Comparison of ENCODE assay signal across 9 cellular contexts in genomic region chr11:72238040-72238450, GRCh38. TPM values are rescaled to one million over a fixed set of nuclear protein-coding genes. Genes with fewer than 3 reads are reported as not detected.
A peak's percentile ranks its signal among the peaks of the same experiment; 100 is the strongest.
DNase-seq lines count a peak whose midpoint lies in the region; ATAC-seq and TF ChIP-seq lines count a peak whose summit lies in the region.
"Had no signal": no experiment of that assay in that cellular context is flagged by ENCODE, and none has a peak within 500 bp of the region (broad histone marks: within the 10 kb centered on the region; RNA-seq: fewer than 3 reads in every experiment).

No MANE protein-coding gene starts in this region.

- intact Hi-C loops in MCF 10A (cut with micrococcal nuclease), result loop anchor here (2.0 to 5.0 kb wide), 2 partner anchors 213 to 261 kb away; no protein-coding TSS in a partner anchor

- BruUV-seq in MCF 10A (replicated peaks; lab: Mats Ljungman, UMichigan), result no TSS peak

- peaks cover 9% of the 10 kb centered on the region for H3K4me1 Mint-ChIP-seq in MCF 10A (ENCODE audit: insufficient read depth, unreplicated experiment)

- H3K9me3 Mint-ChIP-seq in MCF 10A (ENCODE audit: unreplicated experiment), result no peaks in the 10 kb centered on the region

- POLR2A ChIA-PET in MCF 10A (lab: Yijun Ruan, JAX), result interaction anchor here (0.6 to 1.0 kb wide), 3 partner anchors 12 to 213 kb away, joined by 3 to 7 read pairs (median 3); no protein-coding TSS in a partner anchor

- no peak overlapping the region for H3K4me3 Mint-ChIP-seq in MCF 10A (ENCODE audit: unreplicated experiment)

- H3K27ac ChIP-seq in RWPE2 (ENCODE audit: poor library complexity, severe bottlenecking), result no peak overlapping the region

- DNase-seq in DMS53 treated with DMSO at 0.1 percent for 48 hours (lab: John Stamatoyannopoulos, UW; ENCODE audit: unreplicated experiment) (peak; percentile 39), HT1080 (ENCODE audit: low read depth) (peak; percentile 60), RWPE2 (ENCODE audit: low spot score) (no peak), MCF 10A (ENCODE audit: unreplicated experiment) (peak; percentile 60), iris pigment epithelial cell (ENCODE audit: low read depth) (peak; percentile 74), inferior parietal cortex (ENCODE audit: extremely low spot score) (no peak)
- DNase-seq in stimulated activated CD4-positive, alpha-beta T cell treated with anti-CD3 and anti-CD28 coated beads, Interleukin-2, amount 100 ng/mL, for 48 hours, result peak; percentile 53 to 60

- no peak overlapping the region for H3K27ac Mint-ChIP-seq in MCF 10A (ENCODE audit: low read depth, unreplicated experiment)

- peak; percentile 64 for TF ChIP-seq CTCF in RWPE2 (IDR thresholded peaks at IDR 0.05; ENCODE audit: poor library complexity, severe bottlenecking)
- peak; percentile 60 for TF ChIP-seq CTCF in MCF 10A (IDR thresholded peaks at IDR 0.05; ENCODE audit: unreplicated experiment)

- H3K4me3 ChIP-seq in RWPE2 (ENCODE audit: severe bottlenecking), result no peak overlapping the region

- peaks cover 44% of the 10 kb centered on the region for H3K36me3 Mint-ChIP-seq in MCF 10A (ENCODE audit: insufficient read depth, unreplicated experiment)

- H3K36me3 ChIP-seq in RWPE2 (ENCODE audit: low read depth), result peaks cover 49% of the 10 kb centered on the region

- no peaks in the 10 kb centered on the region for H3K9me3 ChIP-seq in RWPE2 (ENCODE audit: severe bottlenecking)

- H3K4me1 ChIP-seq in RWPE2 (ENCODE audit: insufficient read depth, poor library complexity, severe bottlenecking), result no peaks in the 10 kb centered on the region

- peaks cover 20% of the 10 kb centered on the region for H3K27me3 ChIP-seq in RWPE2 (ENCODE audit: insufficient read depth, poor library complexity, severe bottlenecking)

- CTCF ChIA-PET in MCF 10A (lab: Yijun Ruan, JAX), result interaction anchor here (0.6 to 3.6 kb wide), 8 partner anchors 9 to 260 kb away, joined by 3 to 12 read pairs (median 4); no protein-coding TSS in a partner anchor

- no peaks in the 10 kb centered on the region for H3K27me3 Mint-ChIP-seq in MCF 10A (ENCODE audit: insufficient read depth, unreplicated experiment)

- ATAC-seq in RWPE2 (ENCODE audit: low read depth), result peak; percentile 16; the same call in 1 of the 3 replicates
- no peak for ATAC-seq in HG03520 (IDR thresholded peaks at IDR 0.05; ENCODE audit: unreplicated experiment)

RNA-seq across cellular contexts. Expression of gene PHOX2A, which starts 5.9 kb away (rescaled TPM):
- not detected in 2 replicates for total RNA-seq in HT1080 (2014; rRNA removed; shearing (Covaris generic))
- polyA plus RNA-seq in HT1080 (2015; cell fraction: cytosol; rRNA removed), result not detected in 2 replicates
- not detected in 2 replicates for polyA plus RNA-seq in HT1080 (2015; cell fraction: nucleus; rRNA removed)
- total RNA-seq in MCF 10A (2022), result not detected in 2 replicates
- total RNA-seq: T-helper 2 cell treated with Interferon-gamma antibody and Interleukin-4, amounts not matched to agents 100 ng/mL and 5 ng/mL, for 36 hours had no signal

RNA-seq across cellular contexts. Expression of gene INPPL1, which starts 13.5 kb away (rescaled TPM):
- total RNA-seq in HT1080 (2014; rRNA removed; shearing (Covaris generic)), result 64.7 and 68.8 TPM in 2 replicates
- 38.9 and 41.6 TPM in 2 replicates for polyA plus RNA-seq in HT1080 (2015; cell fraction: cytosol; rRNA removed)
- 205 and 235 TPM in 2 replicates for polyA plus RNA-seq in HT1080 (2015; cell fraction: nucleus; rRNA removed)
- 90.2 and 104 TPM in 2 replicates for total RNA-seq in MCF 10A (2022)

RNA-seq across cellular contexts. Expression of gene FOLR2, which starts 21.5 kb away (rescaled TPM):
- total RNA-seq in HT1080 (2014; rRNA removed; shearing (Covaris generic)), result not detected in 2 replicates
- not detected in 2 replicates for polyA plus RNA-seq in HT1080 (2015; cell fraction: cytosol; rRNA removed)
- polyA plus RNA-seq in HT1080 (2015; cell fraction: nucleus; rRNA removed), result 0.19 TPM in 1 of 2 replicates, not detected in the other
- not detected in 2 replicates for total RNA-seq in MCF 10A (2022)
- total RNA-seq: T-helper 2 cell treated with Interferon-gamma antibody and Interleukin-4, amounts not matched to agents 100 ng/mL and 5 ng/mL, for 36 hours had no signal

RNA-seq across cellular contexts. Expression of gene FOLR1, which starts 46.1 kb away (rescaled TPM):
- total RNA-seq in HT1080 (2014; rRNA removed; shearing (Covaris generic)), result 0.17 TPM in 1 of 2 replicates, not detected in the other
- not detected in 2 replicates for polyA plus RNA-seq in HT1080 (2015; cell fraction: cytosol; rRNA removed)
- polyA plus RNA-seq in HT1080 (2015; cell fraction: nucleus; rRNA removed), result not detected in 2 replicates
- 0.40 TPM in 1 of 2 replicates, not detected in the other for total RNA-seq in MCF 10A (2022)
- total RNA-seq: T-helper 2 cell treated with Interferon-gamma antibody and Interleukin-4, amounts not matched to agents 100 ng/mL and 5 ng/mL, for 36 hours had no signal

Comparison
In these comparisons a context has a peak if more than half of its experiments do, and no peak if none do; other contexts are left out.
1. DNase-seq: peak in DMS53 treated with DMSO at 0.1 percent for 48 hours (single experiment), HT1080 (single experiment), MCF 10A (single experiment), iris pigment epithelial cell (single experiment) and stimulated activated CD4-positive, alpha-beta T cell treated with anti-CD3 and anti-CD28 coated beads, Interleukin-2, amount 100 ng/mL, for 48 hours (2 of 2); none in RWPE2 (single experiment) and inferior parietal cortex (single experiment).